Comparison of ENCODE assay signal across 1 cellular context in the genomic region with DNA sequence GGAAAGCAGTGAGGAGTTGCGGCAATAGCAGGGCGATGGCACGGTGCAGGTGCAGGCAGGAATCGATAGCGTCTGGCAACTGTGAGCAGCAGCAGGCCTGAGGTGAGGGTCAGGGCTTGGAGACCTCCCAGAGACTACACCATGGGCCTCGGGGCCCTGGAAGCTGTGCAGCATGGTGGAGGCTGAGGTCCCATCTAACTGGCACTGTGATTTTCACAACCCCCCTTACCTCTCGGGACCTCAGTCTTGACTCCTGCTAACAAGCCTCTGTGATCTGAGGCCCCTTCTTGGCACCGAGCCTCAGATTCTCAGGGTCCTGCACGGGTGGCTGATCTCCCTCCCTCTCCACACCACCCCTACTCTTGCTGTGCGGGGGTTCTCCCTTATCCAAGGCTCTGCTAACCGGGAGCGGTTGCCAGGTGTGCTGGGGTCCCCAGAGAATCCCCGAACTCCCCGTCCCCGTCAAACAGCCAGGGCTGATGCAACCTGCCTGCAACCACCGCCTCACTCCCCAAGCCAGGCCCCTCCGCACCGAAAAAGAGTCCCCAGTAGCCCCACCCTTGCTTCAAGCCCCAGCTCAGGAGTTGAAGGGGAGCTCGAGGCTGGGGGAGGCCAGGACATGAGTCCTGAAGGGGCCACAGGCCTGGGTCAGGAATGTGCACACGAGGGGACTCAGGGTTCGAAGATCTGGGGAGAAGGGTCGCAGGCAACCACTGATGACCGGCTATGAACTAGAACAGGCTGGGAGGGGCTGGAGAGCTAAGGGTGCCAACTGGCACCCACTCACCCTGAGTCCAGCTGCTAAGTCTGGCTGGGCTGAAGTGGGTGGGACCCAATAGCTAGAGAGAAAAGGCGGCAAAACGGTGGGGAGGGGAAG.
TF ChIP-seq lines count a peak whose summit lies in the region.

No MANE protein-coding gene starts in this region.

TF ChIP-seq in GM23338, 12 proteins besides CTCF, POLR2A, EP300 and RAD21 (continued from another document):
- TF ChIP-seq, protein P1, sequence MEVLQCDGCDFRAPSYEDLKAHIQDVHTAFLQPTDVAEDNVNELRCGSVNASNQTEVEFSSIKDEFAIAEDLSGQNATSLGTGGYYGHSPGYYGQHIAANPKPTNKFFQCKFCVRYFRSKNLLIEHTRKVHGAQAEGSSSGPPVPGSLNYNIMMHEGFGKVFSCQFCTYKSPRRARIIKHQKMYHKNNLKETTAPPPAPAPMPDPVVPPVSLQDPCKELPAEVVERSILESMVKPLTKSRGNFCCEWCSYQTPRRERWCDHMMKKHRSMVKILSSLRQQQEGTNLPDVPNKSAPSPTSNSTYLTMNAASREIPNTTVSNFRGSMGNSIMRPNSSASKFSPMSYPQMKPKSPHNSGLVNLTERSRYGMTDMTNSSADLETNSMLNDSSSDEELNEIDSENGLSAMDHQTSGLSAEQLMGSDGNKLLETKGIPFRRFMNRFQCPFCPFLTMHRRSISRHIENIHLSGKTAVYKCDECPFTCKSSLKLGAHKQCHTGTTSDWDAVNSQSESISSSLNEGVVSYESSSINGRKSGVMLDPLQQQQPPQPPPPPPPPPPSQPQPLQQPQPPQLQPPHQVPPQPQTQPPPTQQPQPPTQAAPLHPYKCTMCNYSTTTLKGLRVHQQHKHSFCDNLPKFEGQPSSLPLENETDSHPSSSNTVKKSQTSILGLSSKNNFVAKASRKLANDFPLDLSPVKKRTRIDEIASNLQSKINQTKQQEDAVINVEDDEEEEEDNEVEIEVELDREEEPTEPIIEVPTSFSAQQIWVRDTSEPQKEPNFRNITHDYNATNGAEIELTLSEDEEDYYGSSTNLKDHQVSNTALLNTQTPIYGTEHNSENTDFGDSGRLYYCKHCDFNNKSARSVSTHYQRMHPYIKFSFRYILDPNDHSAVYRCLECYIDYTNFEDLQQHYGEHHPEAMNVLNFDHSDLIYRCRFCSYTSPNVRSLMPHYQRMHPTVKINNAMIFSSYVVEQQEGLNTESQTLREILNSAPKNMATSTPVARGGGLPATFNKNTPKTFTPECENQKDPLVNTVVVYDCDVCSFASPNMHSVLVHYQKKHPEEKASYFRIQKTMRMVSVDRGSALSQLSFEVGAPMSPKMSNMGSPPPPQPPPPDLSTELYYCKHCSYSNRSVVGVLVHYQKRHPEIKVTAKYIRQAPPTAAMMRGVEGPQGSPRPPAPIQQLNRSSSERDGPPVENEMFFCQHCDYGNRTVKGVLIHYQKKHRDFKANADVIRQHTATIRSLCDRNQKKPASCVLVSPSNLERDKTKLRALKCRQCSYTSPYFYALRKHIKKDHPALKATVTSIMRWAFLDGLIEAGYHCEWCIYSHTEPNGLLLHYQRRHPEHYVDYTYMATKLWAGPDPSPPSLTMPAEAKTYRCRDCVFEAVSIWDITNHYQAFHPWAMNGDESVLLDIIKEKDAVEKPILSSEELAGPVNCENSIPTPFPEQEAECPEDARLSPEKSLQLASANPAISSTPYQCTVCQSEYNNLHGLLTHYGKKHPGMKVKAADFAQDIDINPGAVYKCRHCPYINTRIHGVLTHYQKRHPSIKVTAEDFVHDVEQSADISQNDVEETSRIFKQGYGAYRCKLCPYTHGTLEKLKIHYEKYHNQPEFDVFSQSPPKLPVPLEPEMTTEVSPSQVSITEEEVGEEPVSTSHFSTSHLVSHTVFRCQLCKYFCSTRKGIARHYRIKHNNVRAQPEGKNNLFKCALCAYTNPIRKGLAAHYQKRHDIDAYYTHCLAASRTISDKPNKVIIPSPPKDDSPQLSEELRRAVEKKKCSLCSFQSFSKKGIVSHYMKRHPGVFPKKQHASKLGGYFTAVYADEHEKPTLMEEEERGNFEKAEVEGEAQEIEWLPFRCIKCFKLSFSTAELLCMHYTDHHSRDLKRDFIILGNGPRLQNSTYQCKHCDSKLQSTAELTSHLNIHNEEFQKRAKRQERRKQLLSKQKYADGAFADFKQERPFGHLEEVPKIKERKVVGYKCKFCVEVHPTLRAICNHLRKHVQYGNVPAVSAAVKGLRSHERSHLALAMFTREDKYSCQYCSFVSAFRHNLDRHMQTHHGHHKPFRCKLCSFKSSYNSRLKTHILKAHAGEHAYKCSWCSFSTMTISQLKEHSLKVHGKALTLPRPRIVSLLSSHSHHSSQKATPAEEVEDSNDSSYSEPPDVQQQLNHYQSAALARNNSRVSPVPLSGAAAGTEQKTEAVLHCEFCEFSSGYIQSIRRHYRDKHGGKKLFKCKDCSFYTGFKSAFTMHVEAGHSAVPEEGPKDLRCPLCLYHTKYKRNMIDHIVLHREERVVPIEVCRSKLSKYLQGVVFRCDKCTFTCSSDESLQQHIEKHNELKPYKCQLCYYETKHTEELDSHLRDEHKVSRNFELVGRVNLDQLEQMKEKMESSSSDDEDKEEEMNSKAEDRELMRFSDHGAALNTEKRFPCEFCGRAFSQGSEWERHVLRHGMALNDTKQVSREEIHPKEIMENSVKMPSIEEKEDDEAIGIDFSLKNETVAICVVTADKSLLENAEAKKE (CRISPR knock-in tag; IDR thresholded peaks at IDR 0.05) = no peak
- no peak for TF ChIP-seq CREB1 (CRISPR knock-in tag; IDR thresholded peaks at IDR 0.05; ENCODE audit: low read depth)
- TF ChIP-seq, protein P2, sequence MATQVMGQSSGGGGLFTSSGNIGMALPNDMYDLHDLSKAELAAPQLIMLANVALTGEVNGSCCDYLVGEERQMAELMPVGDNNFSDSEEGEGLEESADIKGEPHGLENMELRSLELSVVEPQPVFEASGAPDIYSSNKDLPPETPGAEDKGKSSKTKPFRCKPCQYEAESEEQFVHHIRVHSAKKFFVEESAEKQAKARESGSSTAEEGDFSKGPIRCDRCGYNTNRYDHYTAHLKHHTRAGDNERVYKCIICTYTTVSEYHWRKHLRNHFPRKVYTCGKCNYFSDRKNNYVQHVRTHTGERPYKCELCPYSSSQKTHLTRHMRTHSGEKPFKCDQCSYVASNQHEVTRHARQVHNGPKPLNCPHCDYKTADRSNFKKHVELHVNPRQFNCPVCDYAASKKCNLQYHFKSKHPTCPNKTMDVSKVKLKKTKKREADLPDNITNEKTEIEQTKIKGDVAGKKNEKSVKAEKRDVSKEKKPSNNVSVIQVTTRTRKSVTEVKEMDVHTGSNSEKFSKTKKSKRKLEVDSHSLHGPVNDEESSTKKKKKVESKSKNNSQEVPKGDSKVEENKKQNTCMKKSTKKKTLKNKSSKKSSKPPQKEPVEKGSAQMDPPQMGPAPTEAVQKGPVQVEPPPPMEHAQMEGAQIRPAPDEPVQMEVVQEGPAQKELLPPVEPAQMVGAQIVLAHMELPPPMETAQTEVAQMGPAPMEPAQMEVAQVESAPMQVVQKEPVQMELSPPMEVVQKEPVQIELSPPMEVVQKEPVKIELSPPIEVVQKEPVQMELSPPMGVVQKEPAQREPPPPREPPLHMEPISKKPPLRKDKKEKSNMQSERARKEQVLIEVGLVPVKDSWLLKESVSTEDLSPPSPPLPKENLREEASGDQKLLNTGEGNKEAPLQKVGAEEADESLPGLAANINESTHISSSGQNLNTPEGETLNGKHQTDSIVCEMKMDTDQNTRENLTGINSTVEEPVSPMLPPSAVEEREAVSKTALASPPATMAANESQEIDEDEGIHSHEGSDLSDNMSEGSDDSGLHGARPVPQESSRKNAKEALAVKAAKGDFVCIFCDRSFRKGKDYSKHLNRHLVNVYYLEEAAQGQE (IDR thresholded peaks at IDR 0.05; ENCODE audit: unreplicated experiment) = no peak
- no peak for TF ChIP-seq STAT1 (IDR thresholded peaks at IDR 0.05; ENCODE audit: unreplicated experiment)
- no peak for TF ChIP-seq NANOG (IDR thresholded peaks at IDR 0.05; ENCODE audit: borderline replicate concordance)
- no peak for TF ChIP-seq EZH2 (IDR thresholded peaks at IDR 0.05; ENCODE audit: low read depth, unreplicated experiment)
- TF ChIP-seq ZNF114 (CRISPR knock-in tag; IDR thresholded peaks at IDR 0.05) = no peak
- TF ChIP-seq POLR2AphosphoS5 (IDR thresholded peaks at IDR 0.05; ENCODE audit: low read depth) = no peak; the same call in 1 of the 2 replicates
- TF ChIP-seq, protein P3, sequence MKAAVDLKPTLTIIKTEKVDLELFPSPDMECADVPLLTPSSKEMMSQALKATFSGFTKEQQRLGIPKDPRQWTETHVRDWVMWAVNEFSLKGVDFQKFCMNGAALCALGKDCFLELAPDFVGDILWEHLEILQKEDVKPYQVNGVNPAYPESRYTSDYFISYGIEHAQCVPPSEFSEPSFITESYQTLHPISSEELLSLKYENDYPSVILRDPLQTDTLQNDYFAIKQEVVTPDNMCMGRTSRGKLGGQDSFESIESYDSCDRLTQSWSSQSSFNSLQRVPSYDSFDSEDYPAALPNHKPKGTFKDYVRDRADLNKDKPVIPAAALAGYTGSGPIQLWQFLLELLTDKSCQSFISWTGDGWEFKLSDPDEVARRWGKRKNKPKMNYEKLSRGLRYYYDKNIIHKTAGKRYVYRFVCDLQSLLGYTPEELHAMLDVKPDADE (IDR thresholded peaks at IDR 0.05) = no peak
- no peak for TF ChIP-seq JUNB (IDR thresholded peaks at IDR 0.05; ENCODE audit: unreplicated experiment)
- no peak for TF ChIP-seq EZH2phosphoT487 (IDR thresholded peaks at IDR 0.05; ENCODE audit: unreplicated experiment)
